Comparison of ENCODE assay signal across 16 cellular contexts in genomic region chr18:39801848-39802247, GRCh38.
DNase-seq lines count a peak whose midpoint lies in the region; ATAC-seq, FAIRE-seq and TF ChIP-seq lines count a peak whose summit lies in the region.
"Had no signal": no experiment of that assay in that cellular context is flagged by ENCODE, and none has a peak within 500 bp of the region (broad histone marks: within the 10 kb centered on the region; RNA-seq: fewer than 3 reads in every experiment).

No MANE protein-coding gene starts in this region.

- H3K4ac ChIP-seq in H1 (replicated peaks; ENCODE audit: insufficient read length, low read depth, low read length): no peak overlapping the region

- no peaks in the 10 kb centered on the region for H3K9me1 ChIP-seq in keratinocyte (ENCODE audit: control insufficient read depth, extremely low read depth, insufficient read depth, low read length)

- H3K18ac ChIP-seq in H1 (ENCODE audit: extremely low read depth, low read length): no peak overlapping the region

- H3K4me3 ChIP-seq in H1 (ENCODE audit: extremely low read depth in 1 of 4, insufficient read depth in 2 of 4, low read depth in 3 of 4, low read length in 4 of 4) (no peak overlapping the region), keratinocyte (ENCODE audit: control insufficient read depth in 2 of 3, extremely low read depth in 1 of 3, insufficient read depth in 2 of 3, low read depth in 1 of 3, low read length in 3 of 3) (no peak overlapping the region)

- ATAC-seq in HG02678 (IDR thresholded peaks at IDR 0.05; ENCODE audit: unreplicated experiment): no peak
- ATAC-seq in HG03520 (IDR thresholded peaks at IDR 0.05; ENCODE audit: unreplicated experiment): no peak
- ATAC-seq: HCT116 had no signal

- H2AFZ ChIP-seq in H1 (ENCODE audit: low read length) (no peak overlapping the region), keratinocyte (ENCODE audit: control insufficient read depth, low read length) (no peak overlapping the region)

- H2BK120ac ChIP-seq in H1 (replicated peaks; ENCODE audit: low read depth, low read length): no peak overlapping the region

- H2BK20ac ChIP-seq in H1 (ENCODE audit: low read length): no peak overlapping the region

- TF ChIP-seq CTCF in H1 (IDR thresholded peaks at IDR 0.05; ENCODE audit: control extremely low read depth in 1 of 3, insufficient read depth in 1 of 3, low read depth in 1 of 3, low read length in 3 of 3) (no peak), keratinocyte (optimal IDR thresholded peaks at IDR 0.05 in 1 of 3, IDR thresholded peaks at IDR 0.05 in 1 of 3, conservative IDR thresholded peaks at IDR 0.05 in 1 of 3; ENCODE audit: extremely low read depth in 1 of 3, insufficient read depth in 2 of 3, low read length in 3 of 3) (no peak)

- H3K36me3 ChIP-seq in H1 (ENCODE audit: control insufficient read depth in 2 of 4, insufficient read depth in 4 of 4, low read length in 3 of 4) (peaks cover 0 to 3% (median 0%) of the 10 kb centered on the region in 4 experiments; a peak in 2 of 8 replicates), keratinocyte (ENCODE audit: control insufficient read depth in 2 of 2, extremely low read depth in 1 of 2, insufficient read depth in 2 of 2, low read length in 2 of 2) (no peaks in the 10 kb centered on the region)

- no peaks in the 10 kb centered on the region for H3K79me1 ChIP-seq in H1 (ENCODE audit: low read depth, low read length)

- H3K79me2 ChIP-seq in H1 (ENCODE audit: control insufficient read depth in 1 of 2, insufficient read depth in 2 of 2, low read length in 2 of 2) (peaks cover 0 to 22% of the 10 kb centered on the region in 2 experiments; a peak in 3 of 4 replicates), keratinocyte (ENCODE audit: control insufficient read depth, insufficient read depth, low read length) (peaks cover 12% of the 10 kb centered on the region)

- no peak overlapping the region for H3K56ac ChIP-seq in H1 (replicated peaks; ENCODE audit: insufficient read length, low read depth, low read length)

- no peak overlapping the region for H3K14ac ChIP-seq in H1 (ENCODE audit: insufficient read length)

- no peak overlapping the region for H3K9ac ChIP-seq in H1 (replicated peaks in 1 of 4; ENCODE audit: extremely low read depth in 1 of 4, low read depth in 3 of 4, low read length in 3 of 4)
- no peak overlapping the region for H3K9ac ChIP-seq in keratinocyte (ENCODE audit: control insufficient read depth, extremely low read depth, insufficient read depth, low read length)

- no peak for TF ChIP-seq POLR2A in H1 (IDR thresholded peaks at IDR 0.05; ENCODE audit: control extremely low read depth in 1 of 2, low read depth in 2 of 2, low read length in 2 of 2)

- H4K91ac ChIP-seq in H1 (replicated peaks; ENCODE audit: insufficient read length, low read length): no peak overlapping the region

- H2BK15ac ChIP-seq in H1 (ENCODE audit: low read length): no peak overlapping the region

- DNase-seq in RKO (ENCODE audit: low spot score): peak; percentile 11
- DNase-seq in H1 (ENCODE audit: low read depth in 1 of 2, low spot score in 2 of 2): no peak
- no peak for DNase-seq in keratinocyte (ENCODE audit: low read depth, low spot score)
- DNase-seq in urothelium cell line (ENCODE audit: low spot score): no peak
- DNase-seq in SHP77 treated with DMSO at 0.1 percent for 48 hours (lab: John Stamatoyannopoulos, UW): no peak
- DNase-seq: C1 segment of cervical spinal cord; Calu3; CD4-positive, alpha-beta T cell; DMS 273 treated with DMSO at 0.1 percent for 48 hours; DMS79 had no signal

- 84% methylated on average over 9 of the region's 9 CpGs; no CpG with 5 or more reads in 1 of the 2 experiments for WGBS in H1 (ENCODE audit: extremely low coverage in 1 of 2, insufficient coverage in 1 of 2, insufficient read length in 1 of 2, insufficient replicate concordance in 2 of 2, low coverage in 1 of 2, low lambda C conversion rate in 2 of 2, missing lambda C conversion rate in 1 of 2), 2 experiments

- POLR2A ChIA-PET in H1 (lab: Charles Lee; ENCODE audit: partially characterized antibody): no interaction called here

- H3K27ac ChIP-seq in H1 (ENCODE audit: low read depth, low read length) (no peak overlapping the region), keratinocyte (ENCODE audit: control insufficient read depth, insufficient read depth, low read length) (no peak overlapping the region)

- H3K23ac ChIP-seq in H1 (ENCODE audit: insufficient read length): no peak overlapping the region

- no peak overlapping the region for H4K5ac ChIP-seq in H1 (ENCODE audit: insufficient read length, low read depth, low read length)

- TF ChIP-seq RAD21 in H1 (IDR thresholded peaks at IDR 0.05 in 1 of 2, conservative IDR thresholded peaks at IDR 0.05 in 1 of 2; ENCODE audit: low read depth in 2 of 2, low read length in 2 of 2): no peak

- H4K20me1 ChIP-seq in H1 (replicated peaks in 1 of 2; ENCODE audit: control insufficient read depth in 1 of 2, insufficient read depth in 2 of 2, low read length in 2 of 2) (no peaks in the 10 kb centered on the region), keratinocyte (ENCODE audit: control insufficient read depth, extremely low read depth, insufficient read depth, low read length) (no peaks in the 10 kb centered on the region)

- H3K9me3 ChIP-seq in H1 (ENCODE audit: insufficient read depth in 2 of 2, low read depth in 1 of 2, low read length in 1 of 2) (peaks cover 21 to 22% of the 10 kb centered on the region in 2 experiments), keratinocyte (ENCODE audit: control insufficient read depth, low read depth, low read length) (peaks cover 3% of the 10 kb centered on the region)

- no peak for FAIRE-seq in H1 (lab: Jason Lieb, UNC)
- peak; percentile 67 for FAIRE-seq in keratinocyte (lab: Jason Lieb, UNC)
- FAIRE-seq in urothelium cell line (lab: Jason Lieb, UNC): peak; percentile 98
- FAIRE-seq: A204.1, GM19239, H54 had no signal

- peak overlapping the region; percentile 17; the same call in 1 of the 2 replicates for H2AK5ac ChIP-seq in H1 (ENCODE audit: low read depth, low read length)

- no peak for TF ChIP-seq EP300 in H1 (IDR thresholded peaks at IDR 0.05; ENCODE audit: borderline replicate concordance in 1 of 2, low read depth in 2 of 2, low read length in 2 of 2)

- dilution Hi-C loops in keratinocyte (cut with MboI; ENCODE audit: extremely low pct_ligation_motif_present, low sequenced_read_pairs): no loop called here

- no peak overlapping the region for H4K8ac ChIP-seq in H1 (ENCODE audit: extremely low read depth, insufficient read depth, low read length)

- no peaks in the 10 kb centered on the region for H3K23me2 ChIP-seq in H1 (ENCODE audit: low read depth, low read length)

- CTCF ChIA-PET in H1 (lab: Charles Lee; ENCODE audit: partially characterized antibody): no interaction called here

- H3K27me3 ChIP-seq in H1 (replicated peaks in 1 of 4; ENCODE audit: control insufficient read depth in 3 of 4, extremely low read depth in 1 of 4, insufficient read depth in 3 of 4, low read length in 3 of 4) (no peaks in the 10 kb centered on the region), keratinocyte (ENCODE audit: control insufficient read depth, extremely low read depth, insufficient read depth, low read length) (no peaks in the 10 kb centered on the region)

- no peak overlapping the region for H2BK12ac ChIP-seq in H1 (ENCODE audit: low read depth, low read length)

- H3K4me2 ChIP-seq in H1 (ENCODE audit: insufficient read depth in 1 of 2, low read depth in 2 of 2, low read length in 2 of 2): no peak overlapping the region
- no peak overlapping the region for H3K4me2 ChIP-seq in keratinocyte (ENCODE audit: control insufficient read depth, extremely low read depth, insufficient read depth, low read depth, low read length)

- no peak overlapping the region for H2BK5ac ChIP-seq in H1 (ENCODE audit: low read depth, low read length)

- no peaks in the 10 kb centered on the region for H3K4me1 ChIP-seq in H1 (replicated peaks in 1 of 4; ENCODE audit: control insufficient read depth in 3 of 4, insufficient read depth in 4 of 4, low read length in 3 of 4)
- H3K4me1 ChIP-seq in keratinocyte (ENCODE audit: control insufficient read depth, extremely low read depth, insufficient read depth, low read length): no peaks in the 10 kb centered on the region

TF ChIP-seq in H1, 55 proteins besides CTCF, POLR2A, EP300 and RAD21:
- TF ChIP-seq CHD2 (IDR thresholded peaks at IDR 0.05; ENCODE audit: low read length) (no peak), SRF (IDR thresholded peaks at IDR 0.05; ENCODE audit: low read depth, low read length) (no peak), CBX8 (IDR thresholded peaks at IDR 0.05; ENCODE audit: borderline replicate concordance, low read depth, low read length) (no peak), HDAC2 (IDR thresholded peaks at IDR 0.05; ENCODE audit: borderline replicate concordance in 1 of 2, low read depth in 2 of 2, low read length in 2 of 2) (no peak), POLR2AphosphoS5 (IDR thresholded peaks at IDR 0.05; ENCODE audit: low read depth, low read length) (no peak), GTF2F1 (IDR thresholded peaks at IDR 0.05; ENCODE audit: borderline replicate concordance, low read depth, low read length) (no peak), SP1 (IDR thresholded peaks at IDR 0.05; ENCODE audit: low read depth, low read length) (no peak), JUND (IDR thresholded peaks at IDR 0.05; ENCODE audit: low read length) (no peak), BCL11A (IDR thresholded peaks at IDR 0.05; ENCODE audit: low read depth in 2 of 2, low read length in 2 of 2) (no peak), MAFK (IDR thresholded peaks at IDR 0.05; ENCODE audit: low read depth, low read length) (no peak), EGR1 (IDR thresholded peaks at IDR 0.05; ENCODE audit: borderline replicate concordance, low read depth, low read length) (no peak), YY1 (IDR thresholded peaks at IDR 0.05; ENCODE audit: low read depth, low read length) (no peak), CTBP2 (IDR thresholded peaks at IDR 0.05; ENCODE audit: borderline replicate concordance, insufficient read depth, insufficient read length, low read length) (no peak), CHD1 (IDR thresholded peaks at IDR 0.05; ENCODE audit: low read depth, low read length) (no peak), FOSL1 (IDR thresholded peaks at IDR 0.05; ENCODE audit: insufficient read depth, low read depth, low read length) (no peak)
